ENCODE assay signal across 1 cellular context in the genomic region with DNA sequence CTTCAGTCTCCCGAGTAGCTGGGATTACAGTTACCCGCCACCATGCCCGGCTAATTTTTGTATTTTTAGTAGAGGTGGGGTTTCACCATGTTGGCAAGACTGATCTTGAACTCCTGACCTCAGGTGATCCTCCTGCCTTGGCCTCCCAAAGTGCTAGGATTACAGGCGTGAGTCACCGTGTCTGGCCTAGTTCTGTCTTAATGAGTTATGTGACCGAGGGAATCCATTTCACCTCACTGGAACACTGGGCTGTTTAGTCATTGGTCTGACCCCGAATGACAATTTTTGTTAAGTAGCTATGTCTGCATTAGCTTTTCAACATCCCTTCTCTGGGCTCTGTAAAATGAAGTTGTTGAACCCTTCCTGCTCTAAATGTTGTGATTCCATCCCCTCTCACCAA. TPM values are rescaled to one million over a fixed set of nuclear protein-coding genes. Genes with fewer than 3 reads are reported as not detected.
"Had no signal": no experiment of that assay in that cellular context is flagged by ENCODE, and none has a peak within 500 bp of the region (broad histone marks: within the 10 kb centered on the region; RNA-seq: fewer than 3 reads in every experiment).

No MANE protein-coding gene starts in this region.

RNA-seq across cellular contexts. Expression of a gene that starts 6.8 kb away (rescaled TPM):
- total RNA-seq: ascending aorta had no signal
